18 cellular contexts compared by ENCODE assay signal in genomic region chr4:57154191-57154590, GRCh38. TPM values are rescaled to one million over a fixed set of nuclear protein-coding genes. Genes with fewer than 3 reads are reported as not detected.
DNase-seq lines count a peak whose midpoint lies in the region; FAIRE-seq and TF ChIP-seq lines count a peak whose summit lies in the region.
"Had no signal": no experiment of that assay in that cellular context is flagged by ENCODE, and none has a peak within 500 bp of the region (broad histone marks: within the 10 kb centered on the region; RNA-seq: fewer than 3 reads in every experiment).

No MANE protein-coding gene starts in this region.

- DNase-seq in MG63, result peak; percentile 50
- DNase-seq in cardiac fibroblast (ENCODE audit: low read depth in 2 of 2), result peak; percentile 8 to 26
- DNase-seq in islet precursor cell, result peak; percentile 85
- no peak for DNase-seq in NCI-H146 treated with DMSO at 0.1 percent for 48 hours (lab: John Stamatoyannopoulos, UW; ENCODE audit: unreplicated experiment)
- DNase-seq in NCI-H1694 (lab: John Stamatoyannopoulos, UW), result no peak
- DNase-seq in urothelium cell line (ENCODE audit: low spot score), result no peak
- no peak for DNase-seq in 8988T
- DNase-seq: adrenal gland; head of caudate nucleus; NCI-H1048; NCI-H2171 treated with DMSO at 0.1 percent for 48 hours; NCI-H774; nucleus accumbens; stimulated activated CD4-positive, alpha-beta T cell treated with anti-CD3 and anti-CD28 coated beads, Interleukin-4, amount 100 ng/mL, for 1 hour; substantia nigra; T-helper 1 cell had no signal

- peaks cover 14% of the 10 kb centered on the region for H3K4me1 ChIP-seq in BLaER1
- H3K4me1 ChIP-seq: adrenal gland had no signal

- no peak overlapping the region for H3K9ac ChIP-seq in BLaER1

- H3K4me3 ChIP-seq in BLaER1 (no peak overlapping the region), MG63 (no peak overlapping the region), cardiac fibroblast (replicated peaks in 1 of 2; ENCODE audit: low read depth in 2 of 2, low read length in 2 of 2) (no peak overlapping the region)
- H3K4me3 ChIP-seq: adrenal gland had no signal

- no peak for TF ChIP-seq CTCF in cardiac fibroblast (IDR thresholded peaks at IDR 0.05; ENCODE audit: low read depth, low read length)

- H3K27me3 ChIP-seq in BLaER1 (no peaks in the 10 kb centered on the region), MG63 (no peaks in the 10 kb centered on the region)
- H3K27me3 ChIP-seq: adrenal gland had no signal

- H3K36me3 ChIP-seq in BLaER1, result no peaks in the 10 kb centered on the region
- H3K36me3 ChIP-seq in MG63, result no peaks in the 10 kb centered on the region
- H3K36me3 ChIP-seq: adrenal gland had no signal

- H4K20me1 ChIP-seq in BLaER1, result no peaks in the 10 kb centered on the region

- H3K27ac ChIP-seq in BLaER1, result no peak overlapping the region
- H3K27ac ChIP-seq: adrenal gland had no signal

- no peak for FAIRE-seq in urothelium cell line (lab: Jason Lieb, UNC)

- H3K4me2 ChIP-seq in BLaER1, result peak overlapping the region; percentile 56

- H3K9me3 ChIP-seq in BLaER1 (no peaks in the 10 kb centered on the region), MG63 (no peaks in the 10 kb centered on the region)
- H3K9me3 ChIP-seq: adrenal gland had no signal

RNA-seq across cellular contexts. Expression of gene IGFBP7, which starts 44.0 kb away (rescaled TPM):
- total RNA-seq in MG63 (2014; rRNA removed; shearing (Covaris generic); ENCODE audit: low replicate concordance), result 332 and 410 TPM in 2 replicates
- total RNA-seq: activated T-helper 2 cell treated with anti-CD3 and anti-CD28 coated beads, Interferon-gamma antibody, Interleukin-2, Interleukin-4, amounts not matched to agents 10 μg/mL and 5 μg/mL and 100 μg/mL, durations not matched to agents 14 hours and 24 hours and 36 hours had no signal

Comparison
In these comparisons a context has a peak if more than half of its experiments do, and no peak if none do; other contexts are left out.
1. DNase-seq: peak in MG63 (single experiment), cardiac fibroblast (2 of 2) and islet precursor cell (single experiment); none in NCI-H146 treated with DMSO at 0.1 percent for 48 hours (single experiment), NCI-H1694 (single experiment), urothelium cell line (single experiment) and 8988T (single experiment).